11 cellular contexts compared by ENCODE assay signal in the genomic region with DNA sequence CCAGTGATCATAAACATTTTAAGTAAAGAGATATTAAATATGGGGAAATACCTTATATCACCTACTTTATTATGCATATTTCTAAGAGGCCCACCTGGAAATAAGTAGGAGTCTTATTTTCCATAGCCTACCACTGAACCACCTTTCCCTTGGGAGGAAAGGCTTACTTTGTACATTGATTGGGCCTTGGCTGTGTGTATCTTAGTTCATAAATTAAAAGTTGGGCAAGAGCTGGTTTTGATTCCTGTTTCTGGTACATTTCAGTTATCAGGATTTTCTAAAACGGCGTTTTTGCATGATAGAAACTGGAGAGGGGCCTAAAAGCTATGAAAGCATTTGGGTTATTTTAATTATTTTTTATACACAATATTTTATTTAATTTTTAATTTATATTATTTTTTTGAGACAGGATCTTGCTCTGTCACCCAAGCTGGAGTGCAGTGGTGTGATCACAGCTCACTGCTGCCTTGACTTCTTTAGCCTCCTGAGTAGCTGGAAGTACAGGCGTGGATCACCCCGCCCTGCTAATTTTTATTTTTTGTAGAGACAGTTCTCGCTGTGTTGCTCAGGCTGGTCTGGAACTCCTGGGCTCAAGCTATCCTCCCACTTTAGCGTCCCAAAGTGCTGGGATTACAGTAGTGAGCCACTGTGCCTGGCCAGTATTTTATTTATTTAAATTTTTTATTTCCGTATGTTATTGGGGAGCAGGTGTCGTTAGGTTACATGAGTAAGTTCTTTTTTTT. TPM values are rescaled to one million over a fixed set of nuclear protein-coding genes. Genes with fewer than 3 reads are reported as not detected.
DNase-seq lines count a peak whose midpoint lies in the region; ATAC-seq, FAIRE-seq and TF ChIP-seq lines count a peak whose summit lies in the region.
"Had no signal": no experiment of that assay in that cellular context is flagged by ENCODE, and none has a peak within 500 bp of the region (broad histone marks: within the 10 kb centered on the region; RNA-seq: fewer than 3 reads in every experiment).

No MANE protein-coding gene starts in this region.

- H2BK120ac ChIP-seq in H9 (ENCODE audit: low read depth, low read length, poor library complexity, severe bottlenecking) = no peak overlapping the region

- TF ChIP-seq RAD21 in A549 (conservative IDR thresholded peaks at IDR 0.05 in 1 of 2, IDR thresholded peaks at IDR 0.05 in 1 of 2) = no peak

- no peak overlapping the region for H3K18ac ChIP-seq in H9 (ENCODE audit: insufficient read length, low read depth, low read length)

- WGBS in A549 (ENCODE audit: missing lambda C conversion rate) = 79% methylated on average over 8 of the region's 8 CpGs
- WGBS in H9 (ENCODE audit: extremely low coverage, insufficient read length, low lambda C conversion rate) = no CpG with 5 or more reads among the region's 8 CpGs

- no peaks in the 10 kb centered on the region for H3K9me2 ChIP-seq in PC-3 (replicated peaks; ENCODE audit: low read length)

- peaks cover 0 to 8% (median 0%) of the 10 kb centered on the region in 3 experiments; a peak in 2 of 7 replicates for H3K36me3 Mint-ChIP-seq in H9 (ENCODE audit: insufficient read depth in 1 of 3, low read depth in 3 of 3)
- peaks cover 8% of the 10 kb centered on the region for H3K36me3 Mint-ChIP-seq in activated CD4-positive, alpha-beta memory T cell treated with anti-CD3 and anti-CD28 coated beads for 36 hours
- H3K36me3 Mint-ChIP-seq: natural killer cell had no signal

- H3K4me1 Mint-ChIP-seq in H9 = peaks cover 41 to 45% of the 10 kb centered on the region in 2 experiments
- peaks cover 47% of the 10 kb centered on the region for H3K4me1 Mint-ChIP-seq in activated CD4-positive, alpha-beta memory T cell treated with anti-CD3 and anti-CD28 coated beads for 36 hours (ENCODE audit: low read depth)

- H3K9me3 ChIP-seq in A549 (no peaks in the 10 kb centered on the region), H9 (ENCODE audit: control insufficient read depth, low read depth, low read length) (no peaks in the 10 kb centered on the region), PC-3 (ENCODE audit: low read length) (no peaks in the 10 kb centered on the region)

- CTCF ChIA-PET in A549 (lab: Yijun Ruan, JAX) = interaction anchor here (0.8 to 2.4 kb wide), 3 partner anchors 14 to 67 kb away, joined by 3 to 7 read pairs (median 3); partner anchors contain the start of gene C3orf33
- CTCF ChIA-PET in PC-3 (lab: Charles Lee) = no interaction called here
- CTCF ChIA-PET in activated CD4-positive, alpha-beta memory T cell treated with anti-CD3 and anti-CD28 coated beads for 36 hours (lab: Charles Lee) = interaction anchor here (5.7 kb wide), 1 partner anchor 67 kb away, joined by 88 read pairs; the partner anchor contains the start of gene C3orf33

- H2AFZ ChIP-seq in H9 (ENCODE audit: low read length) = no peak overlapping the region
- H2AFZ ChIP-seq in PC-3 (ENCODE audit: low read length) = no peak overlapping the region

- peaks cover 14% of the 10 kb centered on the region for H3K23me2 ChIP-seq in H9 (ENCODE audit: insufficient read length, low read depth, low read length, poor library complexity, severe bottlenecking)

- H3K4me3 ChIP-seq in A549 (no peak overlapping the region), PC-3 (ENCODE audit: low read length) (peak overlapping the region; percentile 79), fibroblast of the aortic adventitia (ENCODE audit: low read depth, low read length) (peak overlapping the region; percentile 28)

- H3K4me1 ChIP-seq in A549 = peaks cover 29% of the 10 kb centered on the region; the same call in 2 of the 3 replicates
- no peaks in the 10 kb centered on the region; the same call in 1 of the 2 replicates for H3K4me1 ChIP-seq in H9 (ENCODE audit: insufficient read depth, low read length)
- peaks cover 14% of the 10 kb centered on the region for H3K4me1 ChIP-seq in PC-3 (ENCODE audit: insufficient read depth, low read length)

- TF ChIP-seq POLR2A in A549 (IDR thresholded peaks at IDR 0.05; ENCODE audit: low read length) = no peak

- H4K20me1 ChIP-seq in H9 (ENCODE audit: control insufficient read depth, insufficient read depth, insufficient read length) (no peaks in the 10 kb centered on the region), PC-3 (ENCODE audit: low read length) (peaks cover 38% of the 10 kb centered on the region)

- no peak overlapping the region for H2BK5ac ChIP-seq in H9 (ENCODE audit: insufficient read length, low read length)

- H2BK12ac ChIP-seq in H9 (ENCODE audit: insufficient read length, low read depth, low read length) = no peak overlapping the region

- peaks cover 0 to 3% of the 10 kb centered on the region in 2 experiments; a peak in 2 of 5 replicates for H3K9me3 Mint-ChIP-seq in H9
- no peaks in the 10 kb centered on the region for H3K9me3 Mint-ChIP-seq in activated CD4-positive, alpha-beta memory T cell treated with anti-CD3 and anti-CD28 coated beads for 36 hours
- H3K9me3 Mint-ChIP-seq: CD8-positive, alpha-beta T cell; natural killer cell had no signal

- H3K4me2 ChIP-seq in A549 (peak overlapping the region; percentile 64), H9 (ENCODE audit: insufficient read depth, insufficient read length, low read length) (no peak overlapping the region), PC-3 (ENCODE audit: low read length) (peak overlapping the region; percentile 84)

- no peak for DNase-seq in A549 (ENCODE audit: low read depth in 1 of 2, low spot score in 1 of 2)
- DNase-seq in H9 = no peak
- DNase-seq in PC-3 = no peak
- DNase-seq in fibroblast of the aortic adventitia (ENCODE audit: low read depth) = no peak
- no peak for DNase-seq in GM19238 (ENCODE audit: insufficient read length, low spot score)
- DNase-seq in NCI-H524 treated with DMSO at 0.1 percent for 48 hours (lab: John Stamatoyannopoulos, UW) = no peak
- DNase-seq in activated CD4-positive, alpha-beta memory T cell treated with anti-CD3 and anti-CD28 coated beads for 36 hours = no peak
- DNase-seq: CD8-positive, alpha-beta T cell; natural killer cell; NCI-H82 had no signal

- peak overlapping the region; percentile 38 to 85; a peak in 3 of 5 replicates for H3K4me3 Mint-ChIP-seq in H9
- H3K4me3 Mint-ChIP-seq in activated CD4-positive, alpha-beta memory T cell treated with anti-CD3 and anti-CD28 coated beads for 36 hours = no peak overlapping the region

- H4K5ac ChIP-seq in H9 (ENCODE audit: insufficient read length, low read depth, low read length) = no peak overlapping the region

- H3K27me3 ChIP-seq in H9 (ENCODE audit: insufficient read depth, low read length) = no peaks in the 10 kb centered on the region
- no peaks in the 10 kb centered on the region for H3K27me3 ChIP-seq in PC-3 (ENCODE audit: low read length)

- peaks cover 44% of the 10 kb centered on the region; the same call in 1 of the 2 replicates for H3K79me2 ChIP-seq in H9 (ENCODE audit: insufficient read depth, low read length)
- H3K79me2 ChIP-seq in PC-3 (ENCODE audit: low read length) = peaks cover 76% of the 10 kb centered on the region

- no peak overlapping the region for H3K4ac ChIP-seq in H9 (ENCODE audit: low read depth, low read length)

- H2BK20ac ChIP-seq in H9 (ENCODE audit: low read depth, low read length, poor library complexity, severe bottlenecking) = no peak overlapping the region

- no peak overlapping the region for H2BK15ac ChIP-seq in H9 (ENCODE audit: low read depth, low read length)

- H3K56ac ChIP-seq in H9 (ENCODE audit: insufficient read length, low read depth, low read length) = no peak overlapping the region

- TF ChIP-seq EP300 in A549 (IDR thresholded peaks at IDR 0.05) = no peak

- no peak overlapping the region for H3K14ac ChIP-seq in H9 (ENCODE audit: insufficient read depth, low read length)

- no peak overlapping the region for H3K27ac Mint-ChIP-seq in H9
- no peak overlapping the region for H3K27ac Mint-ChIP-seq in activated CD4-positive, alpha-beta memory T cell treated with anti-CD3 and anti-CD28 coated beads for 36 hours
- H3K27ac Mint-ChIP-seq: CD8-positive, alpha-beta T cell had no signal

- no peak overlapping the region for H3K27ac ChIP-seq in A549
- no peak overlapping the region for H3K27ac ChIP-seq in H9 (ENCODE audit: insufficient read length, low read depth, low read length)
- no peak overlapping the region for H3K27ac ChIP-seq in PC-3 (ENCODE audit: low read length)

- no peak overlapping the region for H3T11ph ChIP-seq in H9 (ENCODE audit: low read length)

- H3K79me1 ChIP-seq in H9 (ENCODE audit: insufficient read depth, low read depth, low read length, poor library complexity, severe bottlenecking) = no peaks in the 10 kb centered on the region

- ATAC-seq in A549 (no peak), PC-3 (no peak), GM18858 (IDR thresholded peaks at IDR 0.05; ENCODE audit: unreplicated experiment) (no peak)
- ATAC-seq: CD8-positive, alpha-beta T cell; natural killer cell had no signal

- H4K91ac ChIP-seq in H9 (ENCODE audit: insufficient read length, low read depth, low read length) = no peak overlapping the region

- POLR2A ChIA-PET in A549 (lab: Yijun Ruan, JAX) (no interaction called here), PC-3 (lab: Charles Lee; ENCODE audit: unreplicated experiment) (no interaction called here)
- POLR2A ChIA-PET in activated CD4-positive, alpha-beta memory T cell treated with anti-CD3 and anti-CD28 coated beads for 36 hours (lab: Charles Lee) = interaction anchor here (0.9 to 1.0 kb wide), 2 partner anchors 9 to 19 kb away, joined by 3 to 4 read pairs; partner anchors contain the start of gene SLC33A1

- H2AK5ac ChIP-seq in H9 (ENCODE audit: insufficient read length, low read length) = no peak overlapping the region

- no peak overlapping the region for H4K8ac ChIP-seq in H9 (replicated peaks; ENCODE audit: insufficient read length, low read depth, low read length)

- no peaks in the 10 kb centered on the region for H3F3A ChIP-seq in PC-3 (ENCODE audit: low read length, unreplicated experiment)

- intact Hi-C loops in PC-3 (cut with micrococcal nuclease) = loop anchor here (5.0 kb wide), 1 partner anchor 126 kb away; the partner anchor contains the start of gene PLCH1
- intact Hi-C loops in activated CD4-positive, alpha-beta memory T cell treated with anti-CD3 and anti-CD28 coated beads for 36 hours (cut with micrococcal nuclease) = loop anchor here (5.0 kb wide), 1 partner anchor 1551 kb away; the partner anchor contains the start of gene DHX36

- no TSS peak for BruUV-seq in PC-3 (replicated peaks; lab: Mats Ljungman, UMichigan)

- no peak overlapping the region for H3K23ac ChIP-seq in H9 (ENCODE audit: insufficient read length, low read depth, low read length)

- no peaks in the 10 kb centered on the region for H3K36me3 ChIP-seq in PC-3 (ENCODE audit: low read depth, low read length)

- no peaks in the 10 kb centered on the region for H3K27me3 Mint-ChIP-seq in H9 (ENCODE audit: low read depth)
- H3K27me3 Mint-ChIP-seq in activated CD4-positive, alpha-beta memory T cell treated with anti-CD3 and anti-CD28 coated beads for 36 hours = no peaks in the 10 kb centered on the region

- H3K9ac ChIP-seq in H9 (ENCODE audit: extremely low read depth, insufficient read length, low read length) (no peak overlapping the region), PC-3 (ENCODE audit: low read length) (peak overlapping the region; percentile 97; the same call in 1 of the 2 replicates)

- TF ChIP-seq CTCF in A549 (IDR thresholded peaks at IDR 0.05) = no peak
- TF ChIP-seq CTCF in H9 (conservative IDR thresholded peaks at IDR 0.05) = no peak
- no peak for TF ChIP-seq CTCF in PC-3 (conservative IDR thresholded peaks at IDR 0.05; ENCODE audit: low read depth, low read length)
- TF ChIP-seq CTCF in fibroblast of the aortic adventitia (IDR thresholded peaks at IDR 0.05; ENCODE audit: insufficient read depth, low read length) = no peak

- no peak for FAIRE-seq in A549 (lab: Jason Lieb, UNC)

RNA-seq across cellular contexts. Expression of gene GMPS, which starts 2.6 kb away (rescaled TPM):
- polyA plus RNA-seq in A549 (2011; rRNA removed) = 77.2 and 114 TPM in 2 replicates
- 22.5 and 26.0 TPM in 2 replicates for polyA plus RNA-seq in A549 (2012; cell fraction: cytosol; rRNA removed)
- 15.2 and 21.3 TPM in 2 replicates for polyA plus RNA-seq in A549 (2012; cell fraction: nucleus; rRNA removed)
- polyA plus RNA-seq in A549 (2017; fragmentation: RNase III; extraction: RNeasy Plus Mini Kit Qiagen cat#74134 plus additional on column Dnase treatment) = 64.7 to 79.4 TPM (median 74.4 TPM) in 3 replicates
- 42.3 and 42.7 TPM in 2 replicates for polyA minus RNA-seq in A549 (2011; rRNA and poly(A)+ RNA removed)
- 136 and 142 TPM in 2 replicates for total RNA-seq in H9 (2021)
- total RNA-seq in PC-3 (2014; rRNA removed) = 42.2 and 43.3 TPM in 2 replicates
- 87.5 and 88.1 TPM in 2 replicates for total RNA-seq in fibroblast of the aortic adventitia (ENCODE audit: low replicate concordance)
- total RNA-seq in activated CD4-positive, alpha-beta memory T cell treated with anti-CD3 and anti-CD28 coated beads for 36 hours = 100 to 1,000 TPM; 143 to 152 TPM

RNA-seq across cellular contexts. Expression of gene SLC33A1, which starts 18.8 kb away (rescaled TPM):
- polyA plus RNA-seq in A549 (2011; rRNA removed) (42.6 and 45.9 TPM in 2 replicates), A549 (2017; fragmentation: RNase III; extraction: RNeasy Plus Mini Kit Qiagen cat#74134 plus additional on column Dnase treatment) (16.6 to 18.9 TPM (median 17.0 TPM) in 3 replicates)
- polyA plus RNA-seq in A549 (2012; cell fraction: cytosol; rRNA removed) = 7.5 and 9.7 TPM in 2 replicates
- polyA plus RNA-seq in A549 (2012; cell fraction: nucleus; rRNA removed) = 15.3 and 17.9 TPM in 2 replicates
- 32.0 and 34.1 TPM in 2 replicates for polyA minus RNA-seq in A549 (2011; rRNA and poly(A)+ RNA removed)
- total RNA-seq in H9 (2021) (14.7 and 15.0 TPM in 2 replicates), PC-3 (2014; rRNA removed) (32.3 and 32.9 TPM in 2 replicates), fibroblast of the aortic adventitia (ENCODE audit: low replicate concordance) (24.4 and 49.8 TPM in 2 replicates)
- total RNA-seq in activated CD4-positive, alpha-beta memory T cell treated with anti-CD3 and anti-CD28 coated beads for 36 hours = 10 to 100 TPM; 20.5 to 23.6 TPM
